ENCODE assay signal across 13 cellular contexts in genomic region chr1:38962113-38962512, GRCh38. TPM values are rescaled to one million over a fixed set of nuclear protein-coding genes. Genes with fewer than 3 reads are reported as not detected.
DNase-seq lines count a peak whose midpoint lies in the region; ATAC-seq and TF ChIP-seq lines count a peak whose summit lies in the region.
"Had no signal": no experiment of that assay in that cellular context is flagged by ENCODE, and none has a peak within 500 bp of the region (broad histone marks: within the 10 kb centered on the region; RNA-seq: fewer than 3 reads in every experiment).

No MANE protein-coding gene starts in this region.

- H3K27me3 ChIP-seq in Peyer's patch (no peaks in the 10 kb centered on the region), SJCRH30 (no peaks in the 10 kb centered on the region; the same call in 1 of the 2 replicates)
- H3K27me3 ChIP-seq: gastroesophageal sphincter had no signal

- H3K36me3 ChIP-seq in Peyer's patch (no peaks in the 10 kb centered on the region), SJCRH30 (no peaks in the 10 kb centered on the region)
- H3K36me3 ChIP-seq: gastroesophageal sphincter, thoracic aorta had no signal

- H3K9me3 ChIP-seq in Peyer's patch (no peaks in the 10 kb centered on the region), SJCRH30 (replicated peaks) (no peaks in the 10 kb centered on the region)
- H3K9me3 ChIP-seq: gastroesophageal sphincter, thoracic aorta had no signal

- no peak for TF ChIP-seq POLR2A in Peyer's patch (IDR thresholded peaks at IDR 0.05)

- no peak overlapping the region for H3K27ac ChIP-seq in Peyer's patch
- H3K27ac ChIP-seq in SJCRH30 = no peak overlapping the region
- H3K27ac ChIP-seq: gastroesophageal sphincter, thoracic aorta had no signal

- H3K4me3 ChIP-seq in epithelial cell of esophagus (ENCODE audit: low read length) (no peak overlapping the region), Peyer's patch (no peak overlapping the region), SJCRH30 (no peak overlapping the region)
- H3K4me3 ChIP-seq: gastroesophageal sphincter, thoracic aorta had no signal

- H3K4me1 ChIP-seq in Peyer's patch (no peaks in the 10 kb centered on the region), SJCRH30 (0 out of 2 replicates have a peak, but pooled peaks cover 2% of the 10 kb centered on the region)
- H3K4me1 ChIP-seq: gastroesophageal sphincter had no signal

- ATAC-seq in GM19023 (IDR thresholded peaks at IDR 0.05; ENCODE audit: unreplicated experiment) = no peak
- ATAC-seq: gastroesophageal sphincter; naive thymus-derived CD4-positive, alpha-beta T cell had no signal

- no peak for TF ChIP-seq CTCF in epithelial cell of esophagus (IDR thresholded peaks at IDR 0.05; ENCODE audit: insufficient read depth, low read depth, low read length, missing control alignments)
- TF ChIP-seq CTCF in Peyer's patch (IDR thresholded peaks at IDR 0.05) = no peak

- DNase-seq in GM04504 (ENCODE audit: low read depth) = peak; percentile 71
- DNase-seq in NCI-H2029 treated with DMSO at 0.1 percent for 48 hours (lab: John Stamatoyannopoulos, UW) = peak; percentile 78
- DNase-seq in epithelial cell of esophagus (ENCODE audit: low read depth) = peak; percentile 92
- peak; percentile 29 for DNase-seq in pons (ENCODE audit: low spot score)
- DNase-seq in Peyer's patch = no peak
- DNase-seq in SJCRH30 = no peak
- DNase-seq: activated naive CD4-positive, alpha-beta T cell treated with anti-CD3 and anti-CD28 coated beads, Interleukin-2, amount 10 ng/mL, durations not matched to agents 7 days and 5 days; naive thymus-derived CD4-positive, alpha-beta T cell; NCI-H2227 treated with DMSO at 0.1 percent for 48 hours had no signal

RNA-seq across cellular contexts. Expression of gene RHBDL2, which starts 20.5 kb away (rescaled TPM):
- under 1 TPM in 1 of 4 donors, not detected in 3; 0.66 TPM for total RNA-seq in Peyer's patch
- total RNA-seq in SJCRH30 (2014; rRNA removed; shearing (Covaris generic)) = 0.10 TPM in 1 of 2 replicates, not detected in the other
- total RNA-seq: naive thymus-derived CD4-positive, alpha-beta T cell; T-helper 2 cell treated with Interferon-gamma antibody and Interleukin-4, amounts not matched to agents 100 ng/mL and 5 ng/mL, for 36 hours had no signal

RNA-seq across cellular contexts. Expression of gene AKIRIN1, which starts 29.0 kb away (rescaled TPM):
- 10 to 100 TPM; 18.9 to 39.6 (median 33.8) TPM for total RNA-seq in Peyer's patch
- total RNA-seq in SJCRH30 (2014; rRNA removed; shearing (Covaris generic)) = 108 and 110 TPM in 2 replicates

Comparison
In these comparisons a context has a peak if more than half of its experiments do, and no peak if none do; other contexts are left out.
1. DNase-seq: peak in GM04504 (single experiment), NCI-H2029 treated with DMSO at 0.1 percent for 48 hours (single experiment), epithelial cell of esophagus (single experiment) and pons (single experiment); none in Peyer's patch (0 of 3) and SJCRH30 (0 of 2).